In genomic region chr4:1776521-1777161, GRCh38 we compare ENCODE assay signal across 1 cellular context.
TF ChIP-seq lines count a peak whose summit lies in the region.

No MANE protein-coding gene starts in this region.

TF ChIP-seq in HepG2, 621 proteins besides CTCF, POLR2A, EP300 and RAD21 (continued from another document and continues in another):
- TF ChIP-seq DMTF1 (CRISPR knock-in tag; IDR thresholded peaks at IDR 0.05), result no peak
- TF ChIP-seq EHMT2 (IDR thresholded peaks at IDR 0.05; ENCODE audit: borderline replicate concordance, low read depth, low read length), result no peak
- peak; percentile 43; the same call in 1 of the 2 replicates for TF ChIP-seq TOPORS (CRISPR knock-in tag; IDR thresholded peaks at IDR 0.05)
- TF ChIP-seq THRA (CRISPR knock-in tag; IDR thresholded peaks at IDR 0.05; ENCODE audit: borderline replicate concordance), result peak; percentile 91
- no peak for TF ChIP-seq ZNF468 (CRISPR knock-in tag; IDR thresholded peaks at IDR 0.05)
- TF ChIP-seq PPARG (CRISPR knock-in tag; conservative IDR thresholded peaks at IDR 0.05), result no peak
- TF ChIP-seq IRF9 (CRISPR knock-in tag; IDR thresholded peaks at IDR 0.05; ENCODE audit: borderline replicate concordance), result no peak; the same call in 1 of the 2 replicates
- TF ChIP-seq ZNF547 (CRISPR knock-in tag; IDR thresholded peaks at IDR 0.05), result no peak
- no peak for TF ChIP-seq MYPOP (CRISPR knock-in tag; IDR thresholded peaks at IDR 0.05)
- no peak; the same call in 1 of the 2 replicates for TF ChIP-seq KLF15 (CRISPR knock-in tag; IDR thresholded peaks at IDR 0.05; ENCODE audit: borderline replicate concordance)
- TF ChIP-seq FLYWCH1 (CRISPR knock-in tag; IDR thresholded peaks at IDR 0.05), result no peak
- no peak; the same call in 1 of the 2 replicates for TF ChIP-seq MTA1 (CRISPR knock-in tag; IDR thresholded peaks at IDR 0.05; ENCODE audit: borderline replicate concordance)
- no peak for TF ChIP-seq ZNF407 (CRISPR knock-in tag; IDR thresholded peaks at IDR 0.05; ENCODE audit: not compliant biosample characterization)
- TF ChIP-seq PHF5A (CRISPR knock-in tag; IDR thresholded peaks at IDR 0.05; ENCODE audit: low read depth, unreplicated experiment), result peak; percentile 77
- TF ChIP-seq CENPT (CRISPR knock-in tag; IDR thresholded peaks at IDR 0.05; ENCODE audit: low read depth), result no peak
- no peak for TF ChIP-seq FOXA1 (IDR thresholded peaks at IDR 0.05)
- TF ChIP-seq FOXA1 (CRISPR knock-in tag; IDR thresholded peaks at IDR 0.05), result no peak
- TF ChIP-seq ZNF839 (CRISPR knock-in tag; IDR thresholded peaks at IDR 0.05; ENCODE audit: borderline replicate concordance), result no peak
- no peak for TF ChIP-seq ZBTB7A (CRISPR knock-in tag; IDR thresholded peaks at IDR 0.05)
- TF ChIP-seq HHEX (CRISPR knock-in tag; IDR thresholded peaks at IDR 0.05), result no peak
- peak; percentile 86 for TF ChIP-seq DMAP1 (CRISPR knock-in tag; IDR thresholded peaks at IDR 0.05)
- no peak for TF ChIP-seq PRPF4 (IDR thresholded peaks at IDR 0.05; ENCODE audit: low read depth, low read length, poor library complexity, severe bottlenecking)
- TF ChIP-seq ZNF740 (CRISPR knock-in tag; IDR thresholded peaks at IDR 0.05), result peak; percentile 95
- TF ChIP-seq TRIM24 (CRISPR knock-in tag; IDR thresholded peaks at IDR 0.05), result no peak
- TF ChIP-seq NR0B2 (CRISPR knock-in tag; IDR thresholded peaks at IDR 0.05), result no peak
- no peak for TF ChIP-seq ZNF24 (IDR thresholded peaks at IDR 0.05)
- TF ChIP-seq ZNF549 (CRISPR knock-in tag; IDR thresholded peaks at IDR 0.05), result no peak
- peak; percentile 79; the same call in 1 of the 2 replicates for TF ChIP-seq ZSCAN21 (CRISPR knock-in tag; IDR thresholded peaks at IDR 0.05; ENCODE audit: borderline replicate concordance)
- TF ChIP-seq PRMT3 (CRISPR knock-in tag; IDR thresholded peaks at IDR 0.05; ENCODE audit: borderline replicate concordance, low read depth), result no peak
- TF ChIP-seq ZNF816 (CRISPR knock-in tag; IDR thresholded peaks at IDR 0.05; ENCODE audit: borderline replicate concordance), result no peak
- peak; percentile 63; the same call in 1 of the 2 replicates for TF ChIP-seq ZNF280D (CRISPR knock-in tag; IDR thresholded peaks at IDR 0.05)
- TF ChIP-seq CEBPG (CRISPR knock-in tag; IDR thresholded peaks at IDR 0.05), result peak; percentile 39
- TF ChIP-seq ZNF530 (CRISPR knock-in tag; IDR thresholded peaks at IDR 0.05; ENCODE audit: low read depth), result no peak
- 0 out of 2 replicates have a peak, but pooled peaks have one; percentile 36 for TF ChIP-seq ZNF234 (CRISPR knock-in tag; conservative IDR thresholded peaks at IDR 0.05)
- no peak for TF ChIP-seq JARID2 (CRISPR knock-in tag; IDR thresholded peaks at IDR 0.05; ENCODE audit: insufficient replicate concordance)
- TF ChIP-seq ZNF775 (CRISPR knock-in tag; IDR thresholded peaks at IDR 0.05; ENCODE audit: borderline replicate concordance), result no peak
- peak; percentile 44; the same call in 1 of the 2 replicates for TF ChIP-seq NCOR1 (IDR thresholded peaks at IDR 0.05; ENCODE audit: borderline replicate concordance, low read length)
- TF ChIP-seq MBD4 (IDR thresholded peaks at IDR 0.05; ENCODE audit: borderline replicate concordance, low read length), result no peak
- 0 out of 2 replicates have a peak, but pooled peaks have one; percentile 39 for TF ChIP-seq KMT2A (CRISPR knock-in tag; IDR thresholded peaks at IDR 0.05)
- no peak for TF ChIP-seq U2AF2 (IDR thresholded peaks at IDR 0.05; ENCODE audit: low read depth, low read length)
- TF ChIP-seq NCOA5 (CRISPR knock-in tag; IDR thresholded peaks at IDR 0.05), result no peak
- no peak; a peak in 1 of 4 replicates for TF ChIP-seq HMGXB4 (CRISPR knock-in tag; IDR thresholded peaks at IDR 0.05; ENCODE audit: borderline replicate concordance in 1 of 2, low read depth in 1 of 2)
- TF ChIP-seq KDM1A (CRISPR knock-in tag; IDR thresholded peaks at IDR 0.05), result no peak
- peak; percentile 68 for TF ChIP-seq AGO2 (optimal IDR thresholded peaks at IDR 0.05; ENCODE audit: low read depth, low read length)
